ENCODE assay signal across 8 cellular contexts in the genomic region with DNA sequence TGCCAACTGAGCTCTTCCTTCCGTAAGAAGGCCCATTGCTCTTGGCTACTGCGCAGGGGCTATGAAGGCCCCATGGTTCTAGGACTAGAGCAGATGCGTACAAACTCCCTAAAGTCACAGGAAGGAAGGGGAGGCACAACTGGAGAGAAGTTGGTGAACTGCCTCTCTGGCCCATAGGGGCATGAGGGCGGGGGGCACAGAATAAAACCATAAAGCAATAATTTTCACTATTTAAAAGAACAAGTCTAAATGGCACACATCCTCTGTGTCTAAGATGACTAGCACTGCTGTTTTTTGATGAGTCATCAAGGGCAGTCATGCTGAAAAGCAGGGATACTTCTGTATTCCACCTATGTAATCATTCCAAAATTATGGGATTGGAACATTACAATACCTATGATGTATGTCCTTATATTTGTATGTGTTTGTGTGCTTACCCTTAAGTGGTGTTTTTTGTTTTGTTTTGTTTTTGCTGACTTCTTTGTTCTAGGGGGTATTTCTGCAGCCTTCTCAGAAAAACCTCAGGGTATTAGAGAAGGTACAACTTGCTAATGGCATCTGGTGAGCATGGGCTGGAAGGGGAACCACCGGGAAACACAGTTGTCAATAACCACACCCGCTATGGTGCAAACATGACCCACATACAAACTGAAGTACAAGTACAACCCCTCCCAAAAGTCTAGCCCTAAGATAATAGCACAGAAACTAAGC. TPM values are rescaled to one million over a fixed set of nuclear protein-coding genes. Genes with fewer than 3 reads are reported as not detected.
DNase-seq lines count a peak whose midpoint lies in the region; ATAC-seq and TF ChIP-seq lines count a peak whose summit lies in the region.

No MANE protein-coding gene starts in this region.

- no peaks in the 10 kb centered on the region for H3K9me2 ChIP-seq in MM.1S (replicated peaks; ENCODE audit: insufficient read depth, low read length)

- H3K27ac ChIP-seq in MM.1S (ENCODE audit: low read length) (peak overlapping the region; percentile 66), right cardiac atrium (ENCODE audit: low read length) (peak overlapping the region; percentile 70), stomach (peak overlapping the region; percentile 76 to 94 (median 86))

- no peaks in the 10 kb centered on the region for H3K9me3 ChIP-seq in MM.1S (replicated peaks; ENCODE audit: insufficient read depth, low read length)
- no peaks in the 10 kb centered on the region for H3K9me3 ChIP-seq in right cardiac atrium (ENCODE audit: control insufficient read depth, low read length)
- H3K9me3 ChIP-seq in stomach: no peaks in the 10 kb centered on the region

- H3K27me3 ChIP-seq in MM.1S (replicated peaks; ENCODE audit: insufficient read depth, low read length): no peaks in the 10 kb centered on the region
- no peaks in the 10 kb centered on the region for H3K27me3 ChIP-seq in right cardiac atrium (ENCODE audit: control insufficient read depth, insufficient read depth)
- H3K27me3 ChIP-seq in stomach: no peaks in the 10 kb centered on the region

- ATAC-seq in GM21737 (IDR thresholded peaks at IDR 0.05; ENCODE audit: unreplicated experiment) (peak; percentile 46), right cardiac atrium (peak; percentile 51 to 55)

- no peak for TF ChIP-seq CTCF in MM.1S (IDR thresholded peaks at IDR 0.05; ENCODE audit: low read length)
- no peak for TF ChIP-seq CTCF in stomach (IDR thresholded peaks at IDR 0.05)

- peaks cover 33% of the 10 kb centered on the region for H3F3A ChIP-seq in MM.1S (ENCODE audit: insufficient read depth, low read length)

- no peak overlapping the region for H3K9ac ChIP-seq in MM.1S (ENCODE audit: low read length)

- peak overlapping the region; percentile 8; the same call in 1 of the 2 replicates for H3K4me3 ChIP-seq in MM.1S (ENCODE audit: low read length)
- no peak overlapping the region for H3K4me3 ChIP-seq in right cardiac atrium (ENCODE audit: low read length)
- H3K4me3 ChIP-seq in stomach: no peak overlapping the region

- 61% methylated on average over 6 of the region's 6 CpGs for WGBS in right cardiac atrium
- 53 to 63% (median 56%) methylated on average over 6 of the region's 6 CpGs for WGBS in stomach, 5 donors

- H3K36me3 ChIP-seq in MM.1S (replicated peaks; ENCODE audit: insufficient read depth, low read length): no peaks in the 10 kb centered on the region
- no peaks in the 10 kb centered on the region for H3K36me3 ChIP-seq in stomach

- peak overlapping the region; percentile 69 for H3K4me2 ChIP-seq in MM.1S (ENCODE audit: low read depth, low read length)

- H4K20me1 ChIP-seq in MM.1S (ENCODE audit: insufficient read depth, low read length): no peaks in the 10 kb centered on the region

- no peak for TF ChIP-seq POLR2A in stomach (IDR thresholded peaks at IDR 0.05)

- no peak for TF ChIP-seq EP300 in stomach (IDR thresholded peaks at IDR 0.05)

- H3K4me1 ChIP-seq in MM.1S (ENCODE audit: low read length) (peaks cover 62% of the 10 kb centered on the region), right cardiac atrium (ENCODE audit: control insufficient read depth, insufficient read depth, low read length) (peaks cover 23% of the 10 kb centered on the region), stomach (peaks cover 76 to 100% (median 88%) of the 10 kb centered on the region in 4 donors)

- DNase-seq in GDM1 (lab: John Stamatoyannopoulos, UW) (peak; percentile 57), MM.1S (peak; percentile 81), right cardiac atrium (peak in 1 of 3 donors; percentile 45), stomach (peak; percentile 60), T1000 (lab: John Stamatoyannopoulos, UW) (no peak), COR-L47 (lab: John Stamatoyannopoulos, UW) (no peak)
- peak; percentile 40 to 41 for DNase-seq in activated T-cell treated with anti-CD3 and anti-CD28 coated beads, Interleukin-2, amount 50 U/mL, for 48 hours

- intact Hi-C loops in right cardiac atrium (cut with DNase I) (no loop called here), stomach (cut with DNase I; ENCODE audit: low total_unique reads) (no loop called here)

- H2AFZ ChIP-seq in MM.1S (ENCODE audit: low read length): no peak overlapping the region

- peaks cover 82% of the 10 kb centered on the region for H3K79me2 ChIP-seq in MM.1S (ENCODE audit: low read length)

RNA-seq across cellular contexts. Expression of gene B4GALT5, which starts 36.9 kb away (rescaled TPM):
- total RNA-seq in right cardiac atrium (10 to 100 TPM; 22.6 to 33.6 (median 23.7) TPM), stomach (10 to 100 TPM; 17.5 to 40.0 (median 25.8) TPM)
- polyA plus RNA-seq in right cardiac atrium (13.8 TPM), stomach (10 to 100 TPM in 2 of 3 donors, 1 to 10 TPM in 1; 7.5 to 10.8 (median 10.2) TPM)

Comparison
In these comparisons a context has a peak if more than half of its experiments do, and no peak if none do; other contexts are left out.
1. DNase-seq: peak in GDM1 (single experiment), MM.1S (single experiment), activated T-cell treated with anti-CD3 and anti-CD28 coated beads, Interleukin-2, amount 50 U/mL, for 48 hours (2 of 2) and stomach (single experiment); none in T1000 (single experiment) and COR-L47 (single experiment).
2. Peak in every context shown above with its lines, with median percentiles within 50 percentile points of each other: H3K27ac ChIP-seq.